11 cellular contexts compared by ENCODE assay signal in the genomic region with DNA sequence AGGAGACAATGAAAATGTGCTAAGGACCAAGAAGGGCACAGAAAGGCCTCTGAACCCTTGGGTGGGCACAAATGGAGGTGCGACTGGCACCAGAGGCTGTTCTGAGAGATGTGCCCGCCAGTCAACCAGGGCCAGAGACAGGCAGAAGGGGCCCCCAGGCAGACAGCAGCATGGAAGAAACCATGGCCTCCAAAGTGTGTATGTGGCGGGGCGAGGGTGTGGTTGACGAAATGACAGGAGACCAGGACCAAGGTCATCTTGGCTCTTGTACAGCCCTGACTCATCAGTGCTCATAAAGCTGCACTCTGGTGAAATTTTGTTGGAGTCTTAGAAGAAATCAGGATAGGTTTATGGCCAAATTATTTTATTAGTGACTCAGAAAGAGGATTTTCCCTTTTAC. TPM values are rescaled to one million over a fixed set of nuclear protein-coding genes. Genes with fewer than 3 reads are reported as not detected.
A peak's percentile ranks its signal among the peaks of the same experiment; 100 is the strongest.
DNase-seq lines count a peak whose midpoint lies in the region; ATAC-seq and TF ChIP-seq lines count a peak whose summit lies in the region.
"Had no signal": no experiment of that assay in that cellular context is flagged by ENCODE, and none has a peak within 500 bp of the region (broad histone marks: within the 10 kb centered on the region; RNA-seq: fewer than 3 reads in every experiment).

No MANE protein-coding gene starts in this region.

- no peaks in the 10 kb centered on the region for H4K20me1 ChIP-seq in PC-3 (ENCODE audit: low read length)

- CTCF ChIA-PET in PC-3 (lab: Charles Lee) = no interaction called here

- 61% methylated on average over 5 of the region's 5 CpGs for WGBS in esophagus muscularis mucosa
- no CpG with 5 or more reads among the region's 5 CpGs for WGBS in mesendoderm (ENCODE audit: extremely low coverage, insufficient coverage, low lambda C conversion rate)

- H3K79me1 ChIP-seq in mesendoderm (ENCODE audit: low read length) = no peaks in the 10 kb centered on the region

- peak overlapping the region in 1 of 2 donors; percentile 57 for H3K27ac Mint-ChIP-seq in stimulated activated naive CD8-positive, alpha-beta T cell treated with anti-CD3 and anti-CD28 coated beads, Interleukin-15, amount 100 ng/mL, for 72 hours

- TSS peak; percentile 47 for BruUV-seq in PC-3 (replicated peaks; lab: Mats Ljungman, UMichigan)

- ATAC-seq in PC-3 (peak; percentile 59), GM21515 (IDR thresholded peaks at IDR 0.05; ENCODE audit: unreplicated experiment) (no peak)
- ATAC-seq in stimulated activated naive CD8-positive, alpha-beta T cell treated with anti-CD3 and anti-CD28 coated beads, Interleukin-15, amount 100 ng/mL, for 72 hours = no peak
- ATAC-seq: natural killer cell had no signal

- H3K9me3 ChIP-seq in PC-3 (ENCODE audit: low read length) (no peaks in the 10 kb centered on the region), esophagus muscularis mucosa (no peaks in the 10 kb centered on the region)

- peak; percentile 73 for DNase-seq in AG08396 (ENCODE audit: low spot score)
- DNase-seq in PC-3 = peak; percentile 96
- no peak for DNase-seq in esophagus muscularis mucosa (ENCODE audit: extremely low spot score)
- DNase-seq in posterior vena cava (ENCODE audit: low spot score) = peak; percentile 85
- no peak for DNase-seq in activated CD4-positive, alpha-beta T cell treated with anti-CD3 and anti-CD28 coated beads for 48 hours
- no peak for DNase-seq in mesendoderm
- no peak for DNase-seq in stimulated activated naive CD8-positive, alpha-beta T cell treated with anti-CD3 and anti-CD28 coated beads, Interleukin-15, amount 100 ng/mL, for 72 hours
- DNase-seq: CD4-positive, alpha-beta memory T cell; natural killer cell; NCI-H1694 had no signal

- H3K36me3 ChIP-seq in PC-3 (ENCODE audit: low read depth, low read length) = peaks cover 33% of the 10 kb centered on the region
- peaks cover 27 to 40% (median 36%) of the 10 kb centered on the region in 4 donors for H3K36me3 ChIP-seq in esophagus muscularis mucosa
- H3K36me3 ChIP-seq in mesendoderm (ENCODE audit: control insufficient read depth, insufficient read depth, low read length) = peaks cover 1% of the 10 kb centered on the region

- TF ChIP-seq EP300 in esophagus muscularis mucosa (IDR thresholded peaks at IDR 0.05) = no peak

- POLR2A ChIA-PET in PC-3 (lab: Charles Lee; ENCODE audit: unreplicated experiment) = interaction anchor here (0.6 to 0.7 kb wide), 2 partner anchors 12 to 115 kb away, joined by 3 to 9 read pairs; a partner anchor contains a TSS

- TF ChIP-seq CTCF in PC-3 (conservative IDR thresholded peaks at IDR 0.05; ENCODE audit: low read depth, low read length) (no peak), esophagus muscularis mucosa (IDR thresholded peaks at IDR 0.05) (no peak)

- H3K23ac ChIP-seq in mesendoderm (ENCODE audit: low read length) = no peak overlapping the region

- H3K9me3 Mint-ChIP-seq in stimulated activated naive CD8-positive, alpha-beta T cell treated with anti-CD3 and anti-CD28 coated beads, Interleukin-15, amount 100 ng/mL, for 72 hours = peaks cover 0 to 7% of the 10 kb centered on the region in 2 donors
- H3K9me3 Mint-ChIP-seq: natural killer cell had no signal

- H3K4ac ChIP-seq in mesendoderm (ENCODE audit: low read depth, low read length) = no peak overlapping the region

- no peak overlapping the region for H3K4me3 Mint-ChIP-seq in stimulated activated naive CD8-positive, alpha-beta T cell treated with anti-CD3 and anti-CD28 coated beads, Interleukin-15, amount 100 ng/mL, for 72 hours
- H3K4me3 Mint-ChIP-seq: CD4-positive, alpha-beta memory T cell; natural killer cell had no signal

- H3F3A ChIP-seq in PC-3 (ENCODE audit: low read length, unreplicated experiment) = peaks cover 11% of the 10 kb centered on the region

- peak overlapping the region; percentile 95 for H3K9ac ChIP-seq in PC-3 (ENCODE audit: low read length)
- H3K9ac ChIP-seq in mesendoderm (ENCODE audit: low read length) = no peak overlapping the region

- H3K56ac ChIP-seq in mesendoderm (ENCODE audit: low read length) = no peak overlapping the region

- no peak overlapping the region for H2BK15ac ChIP-seq in mesendoderm (replicated peaks; ENCODE audit: low read depth)

- no peak overlapping the region for H2BK120ac ChIP-seq in mesendoderm (ENCODE audit: low read depth, low read length)

- no peaks in the 10 kb centered on the region for H3K27me3 ChIP-seq in PC-3 (ENCODE audit: low read length)
- H3K27me3 ChIP-seq in esophagus muscularis mucosa = no peaks in the 10 kb centered on the region
- H3K27me3 ChIP-seq in mesendoderm (ENCODE audit: insufficient read depth, low read length, poor library complexity) = no peaks in the 10 kb centered on the region

- peaks cover 8% of the 10 kb centered on the region for H3K27me3 Mint-ChIP-seq in stimulated activated naive CD8-positive, alpha-beta T cell treated with anti-CD3 and anti-CD28 coated beads, Interleukin-15, amount 100 ng/mL, for 72 hours
- H3K27me3 Mint-ChIP-seq: CD4-positive, alpha-beta memory T cell had no signal

- no peak overlapping the region for H2AFZ ChIP-seq in PC-3 (ENCODE audit: low read length)

- no peak overlapping the region for H3K18ac ChIP-seq in mesendoderm (ENCODE audit: low read length)

- intact Hi-C loops in PC-3 (cut with micrococcal nuclease) (loop anchor here (1.0 to 2.0 kb wide), 2 partner anchors 32 to 81 kb away; no protein-coding TSS in a partner anchor), esophagus muscularis mucosa (cut with DNase I) (loop anchor here (5.0 kb wide), 1 partner anchor 34 kb away; a partner anchor contains a TSS), posterior vena cava (cut with DNase I) (loop anchor here in 1 of 2 donors (10.0 kb wide), 1 partner anchor 228 kb away; no protein-coding TSS in a partner anchor)

- no peak overlapping the region for H2AK5ac ChIP-seq in mesendoderm (ENCODE audit: low read length)

- H3K4me1 Mint-ChIP-seq in stimulated activated naive CD8-positive, alpha-beta T cell treated with anti-CD3 and anti-CD28 coated beads, Interleukin-15, amount 100 ng/mL, for 72 hours = peaks cover 41% of the 10 kb centered on the region

- TF ChIP-seq POLR2A in esophagus muscularis mucosa (IDR thresholded peaks at IDR 0.05; ENCODE audit: low read depth) = no peak

- no peaks in the 10 kb centered on the region for H3K9me2 ChIP-seq in PC-3 (replicated peaks; ENCODE audit: low read length)

- peaks cover 56% of the 10 kb centered on the region for H3K4me1 ChIP-seq in PC-3 (ENCODE audit: insufficient read depth, low read length)
- H3K4me1 ChIP-seq in esophagus muscularis mucosa = peaks cover 33 to 37% (median 35%) of the 10 kb centered on the region in 4 donors
- H3K4me1 ChIP-seq in mesendoderm (ENCODE audit: control insufficient read depth, low read depth, low read length) = no peaks in the 10 kb centered on the region

- H3K79me2 ChIP-seq in PC-3 (ENCODE audit: low read length) (peaks cover 21% of the 10 kb centered on the region), mesendoderm (ENCODE audit: control insufficient read depth, insufficient read depth, low read length) (no peaks in the 10 kb centered on the region)

- no peak overlapping the region for H4K8ac ChIP-seq in mesendoderm (ENCODE audit: low read depth, low read length)

- H2BK5ac ChIP-seq in mesendoderm (ENCODE audit: low read length) = no peak overlapping the region

- peak overlapping the region; percentile 54 for H3K4me3 ChIP-seq in PC-3 (ENCODE audit: low read length)
- H3K4me3 ChIP-seq in esophagus muscularis mucosa = no peak overlapping the region
- no peak overlapping the region for H3K4me3 ChIP-seq in mesendoderm (ENCODE audit: low read length)

- peak overlapping the region; percentile 89 for H3K4me2 ChIP-seq in PC-3 (ENCODE audit: low read length)
- no peak overlapping the region for H3K4me2 ChIP-seq in mesendoderm (ENCODE audit: low read length)

- H4K5ac ChIP-seq in mesendoderm (ENCODE audit: low read length) = no peak overlapping the region

- H3K27ac ChIP-seq in PC-3 (ENCODE audit: low read length) (peak overlapping the region; percentile 100), esophagus muscularis mucosa (replicated peaks in 1 of 4) (peak overlapping the region; percentile 39 to 76 (median 71)), mesendoderm (ENCODE audit: low read depth, low read length) (no peak overlapping the region)

RNA-seq across cellular contexts. Expression of a gene that starts 4.0 kb away (rescaled TPM):
- total RNA-seq in PC-3 (2014; rRNA removed) (199 and 200 TPM in 2 replicates), esophagus muscularis mucosa (10 to 100 TPM; 72.2 to 93.3 (median 76.2) TPM), posterior vena cava (10 to 100 TPM; 58.0 to 59.9 TPM)
- 190 TPM for polyA plus RNA-seq in mesendoderm (2013, experiment 1 of 2)
- 186 TPM for polyA plus RNA-seq in mesendoderm (2013, experiment 2 of 2)

RNA-seq across cellular contexts. Expression of a gene that starts 33.1 kb away (rescaled TPM):
- total RNA-seq in PC-3 (2014; rRNA removed) (29.8 and 33.2 TPM in 2 replicates), esophagus muscularis mucosa (10 to 100 TPM; 27.0 to 51.3 (median 40.0) TPM), posterior vena cava (10 to 100 TPM; 27.9 to 37.5 TPM)
- polyA plus RNA-seq in mesendoderm (2013, experiment 1 of 2) = 13.1 TPM
- polyA plus RNA-seq in mesendoderm (2013, experiment 2 of 2) = 14.1 TPM

RNA-seq across cellular contexts. Expression of a gene that starts 52.9 kb away (rescaled TPM):
- total RNA-seq in PC-3 (2014; rRNA removed) (11.8 and 17.7 TPM in 2 replicates), esophagus muscularis mucosa (10 to 100 TPM; 20.1 to 36.4 (median 26.3) TPM), posterior vena cava (10 to 100 TPM; 23.7 to 33.0 TPM)
- polyA plus RNA-seq in mesendoderm (2013, experiment 1 of 2) = 4.9 TPM
- polyA plus RNA-seq in mesendoderm (2013, experiment 2 of 2) = 4.4 TPM

Comparison
In these comparisons a context has a peak if more than half of its experiments do, and no peak if none do; other contexts are left out.
1. DNase-seq: peak in AG08396 (single experiment), PC-3 (single experiment) and posterior vena cava (single experiment); none in esophagus muscularis mucosa (single experiment), activated CD4-positive, alpha-beta T cell treated with anti-CD3 and anti-CD28 coated beads for 48 hours (single experiment), mesendoderm (single experiment) and stimulated activated naive CD8-positive, alpha-beta T cell treated with anti-CD3 and anti-CD28 coated beads, Interleukin-15, amount 100 ng/mL, for 72 hours (0 of 2).